ENCODE assay signal across 15 cellular contexts in the genomic region with DNA sequence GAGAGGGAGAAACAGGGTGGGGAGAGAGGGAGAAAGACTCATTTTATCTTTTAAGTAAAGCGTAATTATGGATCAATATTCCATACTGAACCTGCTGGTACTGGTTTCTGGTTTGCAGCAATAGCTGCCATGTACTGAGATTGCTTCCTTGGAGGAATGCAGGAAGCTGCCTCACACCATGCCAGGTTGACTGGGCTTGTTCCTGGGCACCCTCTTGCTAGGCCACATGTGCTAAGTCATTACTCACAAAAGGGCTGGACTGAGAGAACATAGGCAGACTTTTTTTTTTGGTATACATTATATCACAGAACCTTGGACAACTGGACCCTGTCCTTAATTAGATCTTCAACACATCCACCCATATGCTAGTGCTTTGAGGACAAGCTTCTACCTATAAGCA.
DNase-seq lines count a peak whose midpoint lies in the region; ATAC-seq and TF ChIP-seq lines count a peak whose summit lies in the region.
"Had no signal": no experiment of that assay in that cellular context is flagged by ENCODE, and none has a peak within 500 bp of the region (broad histone marks: within the 10 kb centered on the region; RNA-seq: fewer than 3 reads in every experiment).

No MANE protein-coding gene starts in this region.

- H3K9me3 ChIP-seq in BLaER1, result no peaks in the 10 kb centered on the region
- H3K9me3 ChIP-seq in psoas muscle, result no peaks in the 10 kb centered on the region
- no peaks in the 10 kb centered on the region for H3K9me3 ChIP-seq in A673 (ENCODE audit: low read depth, low read length, poor library complexity, severe bottlenecking)
- H3K9me3 ChIP-seq: A549 had no signal

- no peaks in the 10 kb centered on the region for H4K20me1 ChIP-seq in BLaER1

- ATAC-seq in GM19455 (IDR thresholded peaks at IDR 0.05; ENCODE audit: unreplicated experiment) (peak; percentile 35), HG03025 (IDR thresholded peaks at IDR 0.05; ENCODE audit: low FRiP score, unreplicated experiment) (peak; percentile 8), psoas muscle (no peak), GM21786 (IDR thresholded peaks at IDR 0.05; ENCODE audit: unreplicated experiment) (no peak)
- ATAC-seq: A549 had no signal

- no peaks in the 10 kb centered on the region for H3K36me3 ChIP-seq in BLaER1
- no peaks in the 10 kb centered on the region for H3K36me3 ChIP-seq in psoas muscle (ENCODE audit: insufficient read depth in 1 of 2, low read depth in 1 of 2)
- no peaks in the 10 kb centered on the region for H3K36me3 ChIP-seq in A673 (ENCODE audit: insufficient read depth, low read length, poor library complexity, severe bottlenecking)

- POLR2A ChIA-PET in A673 (lab: Charles Lee; ENCODE audit: low non-redundant PET), result no interaction called here

- intact Hi-C loops in psoas muscle (cut with DNase I) (no loop called here), A673 (cut with micrococcal nuclease; ENCODE audit: unreplicated experiment) (no loop called here)

- H3K4me2 ChIP-seq in BLaER1, result peak overlapping the region; percentile 41
- H3K4me2 ChIP-seq: A549 had no signal

- BruUV-seq in A673 (replicated peaks; lab: Mats Ljungman, UMichigan), result no TSS peak

- no peak for TF ChIP-seq CTCF in psoas muscle (IDR thresholded peaks at IDR 0.05)
- TF ChIP-seq CTCF in A673 (conservative IDR thresholded peaks at IDR 0.05; ENCODE audit: low read depth, low read length), result no peak

- no peak overlapping the region for H3K4me3 ChIP-seq in BLaER1
- no peak overlapping the region for H3K4me3 ChIP-seq in psoas muscle
- no peak overlapping the region for H3K4me3 ChIP-seq in A673 (ENCODE audit: low read depth, low read length, poor library complexity, severe bottlenecking)
- H3K4me3 ChIP-seq: A549 had no signal

- CTCF ChIA-PET in A673 (lab: Charles Lee), result no interaction called here

- no peak overlapping the region for H3K9ac ChIP-seq in BLaER1

- peak; percentile 21 for DNase-seq in RPMI7951 (ENCODE audit: low read depth)
- DNase-seq in psoas muscle, result no peak
- DNase-seq in A673 (ENCODE audit: low spot score), result no peak
- DNase-seq in activated effector memory CD4-positive, alpha-beta T cell treated with Interleukin-2 at 50 U/mL for 16 hours, result no peak
- DNase-seq: central memory CD4-positive, alpha-beta T cell; DND-41; occipital lobe; stimulated activated CD4-positive, alpha-beta T cell treated with anti-CD3 and anti-CD28 coated beads, Interleukin-4, amount 100 ng/mL, for 1 hour; substantia nigra had no signal

- H3K4me1 ChIP-seq in BLaER1, result peaks cover 49% of the 10 kb centered on the region
- H3K4me1 ChIP-seq in psoas muscle, result peaks cover 8% of the 10 kb centered on the region
- no peaks in the 10 kb centered on the region for H3K4me1 ChIP-seq in A673 (ENCODE audit: insufficient read depth, low read length, poor library complexity, severe bottlenecking)
- H3K4me1 ChIP-seq: A549 had no signal

- WGBS in psoas muscle, 3 donors, result 95 to 97% (median 96%) methylated on average over 1 of the region's 1 CpG

- H3K27ac ChIP-seq in BLaER1 (peak overlapping the region; percentile 35; the same call in 1 of the 2 replicates), psoas muscle (no peak overlapping the region), A673 (ENCODE audit: low read depth, low read length, poor library complexity, severe bottlenecking) (no peak overlapping the region)
- H3K27ac ChIP-seq: A549, VCaP had no signal

- H3K27me3 ChIP-seq in BLaER1 (no peaks in the 10 kb centered on the region), psoas muscle (ENCODE audit: insufficient read depth in 3 of 3, low read length in 2 of 3) (no peaks in the 10 kb centered on the region), A673 (replicated peaks; ENCODE audit: insufficient read depth, low read depth, low read length, poor library complexity) (no peaks in the 10 kb centered on the region)

Comparison
In these comparisons a context has a peak if more than half of its experiments do, and no peak if none do; other contexts are left out.
1. ATAC-seq: peak in GM19455 (single experiment) and HG03025 (single experiment); none in psoas muscle (0 of 4) and GM21786 (single experiment).